In the genomic region with DNA sequence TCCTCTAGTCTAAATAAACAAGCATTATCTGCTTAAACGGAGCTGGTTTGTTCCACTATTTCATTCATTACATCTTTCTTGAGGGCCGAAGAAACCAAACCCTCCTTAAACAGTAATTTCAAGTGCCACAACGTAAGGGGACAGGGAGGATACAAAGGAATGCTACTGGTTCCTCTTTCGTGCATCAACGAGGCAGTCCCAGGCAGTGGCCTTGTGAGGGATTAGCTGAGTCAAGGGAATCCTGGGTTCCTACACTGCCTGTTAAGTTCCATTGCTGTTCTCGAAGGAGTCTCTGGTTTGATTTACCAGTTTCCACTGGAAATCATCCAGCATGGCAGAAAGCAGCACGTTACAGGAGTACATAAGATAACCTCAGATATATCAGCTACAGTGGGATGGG, we compare ENCODE assay signal across 22 cellular contexts. TPM values are rescaled to one million over a fixed set of nuclear protein-coding genes. Genes with fewer than 3 reads are reported as not detected.
DNase-seq lines count a peak whose midpoint lies in the region; ATAC-seq, FAIRE-seq and TF ChIP-seq lines count a peak whose summit lies in the region.
"Had no signal": no experiment of that assay in that cellular context is flagged by ENCODE, and none has a peak within 500 bp of the region (broad histone marks: within the 10 kb centered on the region; RNA-seq: fewer than 3 reads in every experiment).

No MANE protein-coding gene starts in this region.

- TF ChIP-seq EP300 in HepG2 (IDR thresholded peaks at IDR 0.05; ENCODE audit: low read depth in 2 of 2, low read length in 2 of 2) (no peak), HepG2 (CRISPR knock-in tag; IDR thresholded peaks at IDR 0.05; ENCODE audit: borderline replicate concordance) (no peak)

- H3K4me1 ChIP-seq in HAP-1, result peaks cover 28% of the 10 kb centered on the region
- H3K4me1 ChIP-seq in OCI-LY7 (ENCODE audit: insufficient read depth, low read length, poor library complexity, severe bottlenecking), result peaks cover 22% of the 10 kb centered on the region
- H3K4me1 ChIP-seq in neuronal stem cell (ENCODE audit: control insufficient read depth in 2 of 2, insufficient read depth in 1 of 2, low read depth in 1 of 2, low read length in 2 of 2), result peaks cover 2 to 3% of the 10 kb centered on the region in 2 donors
- H3K4me1 ChIP-seq in HepG2 (ENCODE audit: insufficient read depth, low read length), result peaks cover 11% of the 10 kb centered on the region
- H3K4me1 ChIP-seq: BE2C, Peyer's patch had no signal

- no peaks in the 10 kb centered on the region for H3K79me1 ChIP-seq in neuronal stem cell (ENCODE audit: low read depth, low read length)

- H4K20me1 ChIP-seq in OCI-LY7 (ENCODE audit: insufficient read depth, low read length) (no peaks in the 10 kb centered on the region), HepG2 (ENCODE audit: insufficient read depth, low read length) (no peaks in the 10 kb centered on the region)

- H3K27ac ChIP-seq in OCI-LY7 (ENCODE audit: low read depth, low read length, poor library complexity, severe bottlenecking) (no peak overlapping the region), coronary artery (peak overlapping the region; percentile 24 to 64), neuronal stem cell (replicated peaks; ENCODE audit: low read length) (no peak overlapping the region), HepG2 (ENCODE audit: extremely low read length, insufficient read depth, low read length) (no peak overlapping the region)
- H3K27ac ChIP-seq: Peyer's patch, SJCRH30 had no signal

- TF ChIP-seq RAD21 in HepG2 (CRISPR knock-in tag; IDR thresholded peaks at IDR 0.05), result no peak

- no peak overlapping the region for H3K18ac ChIP-seq in neuronal stem cell (ENCODE audit: low read length)

- no peak for FAIRE-seq in HepG2 (lab: Jason Lieb, UNC)
- FAIRE-seq: GM19239 had no signal

- peak; percentile 48 to 52 for DNase-seq in HAP-1 (ENCODE audit: low spot score in 2 of 2)
- DNase-seq in OCI-LY7 (ENCODE audit: low spot score), result no peak
- DNase-seq in coronary artery (ENCODE audit: low spot score), result no peak
- DNase-seq in neuronal stem cell (ENCODE audit: low spot score), result no peak
- DNase-seq in NCI-H510A treated with DMSO at 0.1 percent for 48 hours (lab: John Stamatoyannopoulos, UW), result no peak
- DNase-seq in HepG2 (ENCODE audit: low spot score), result no peak
- DNase-seq: BE2C; CD4-positive, CD25-positive, alpha-beta regulatory T cell; EL; GF-D8; H7; NCI-H1694; NCI-H2081 treated with DMSO at 0.1 percent for 48 hours; NCI-H748 treated with DMSO at 0.1 percent for 48 hours; NK-92 treated with Interleukin-12 subunit alpha and Interleukin-12 subunit beta, amount 100 ng/mL, for 24 hours; Peyer's patch; SJCRH30 had no signal

- H3K9me3 ChIP-seq in HAP-1 (no peaks in the 10 kb centered on the region), OCI-LY7 (ENCODE audit: low read length) (no peaks in the 10 kb centered on the region), neuronal stem cell (replicated peaks in 1 of 2; ENCODE audit: control insufficient read depth in 2 of 2, insufficient read depth in 1 of 2, low read depth in 1 of 2, low read length in 2 of 2) (no peaks in the 10 kb centered on the region), HepG2 (ENCODE audit: low read length) (no peaks in the 10 kb centered on the region)
- H3K9me3 ChIP-seq: BE2C, Peyer's patch, SJCRH30 had no signal

- H3K27me3 ChIP-seq in HAP-1 (ENCODE audit: low read depth), result 0 out of 2 replicates have a peak, but pooled peaks cover under 1% of the 10 kb centered on the region
- peaks cover 0 to 30% (median 0%) of the 10 kb centered on the region in 3 experiments for H3K27me3 ChIP-seq in neuronal stem cell (ENCODE audit: control insufficient read depth in 3 of 3, insufficient read depth in 3 of 3, low read depth in 1 of 3, low read length in 3 of 3)
- no peaks in the 10 kb centered on the region for H3K27me3 ChIP-seq in HepG2 (ENCODE audit: control insufficient read depth in 1 of 2, insufficient read depth in 2 of 2, low read length in 2 of 2)
- H3K27me3 ChIP-seq: Peyer's patch, SJCRH30 had no signal

- H3K36me3 ChIP-seq in HAP-1 (replicated peaks), result no peaks in the 10 kb centered on the region
- H3K36me3 ChIP-seq in OCI-LY7 (ENCODE audit: insufficient read depth, low read length), result no peaks in the 10 kb centered on the region
- H3K36me3 ChIP-seq in neuronal stem cell (replicated peaks in 1 of 2; ENCODE audit: control insufficient read depth in 2 of 2, insufficient read depth in 2 of 2, low read length in 2 of 2), result no peaks in the 10 kb centered on the region
- no peaks in the 10 kb centered on the region for H3K36me3 ChIP-seq in HepG2 (replicated peaks in 1 of 2; ENCODE audit: control insufficient read depth in 1 of 2, insufficient read depth in 2 of 2, low read length in 2 of 2)
- H3K36me3 ChIP-seq: BE2C, Peyer's patch, SJCRH30 had no signal

- intact Hi-C loops in OCI-LY7 (cut with micrococcal nuclease; ENCODE audit: unreplicated experiment), result loop anchor here (2.0 kb wide), 1 partner anchor 95 kb away; no protein-coding TSS in a partner anchor
- intact Hi-C loops in HepG2 (cut with micrococcal nuclease; ENCODE audit: unreplicated experiment), result no loop called here

- H4K91ac ChIP-seq in neuronal stem cell (ENCODE audit: low read depth, low read length, poor library complexity), result no peak overlapping the region

- no peak overlapping the region for H3K4me2 ChIP-seq in OCI-LY7 (ENCODE audit: low read length)
- no peak overlapping the region for H3K4me2 ChIP-seq in neuronal stem cell (ENCODE audit: insufficient read depth, low read length, poor library complexity, severe bottlenecking)
- H3K4me2 ChIP-seq in HepG2 (ENCODE audit: low read depth, low read length), result no peak overlapping the region

- H3K23ac ChIP-seq in neuronal stem cell (ENCODE audit: low read depth, low read length, poor library complexity), result no peak overlapping the region

- H3K4ac ChIP-seq in neuronal stem cell (ENCODE audit: low read length), result no peak overlapping the region

- H4K8ac ChIP-seq in neuronal stem cell (ENCODE audit: low read depth, low read length), result no peak overlapping the region

- H3K9me2 ChIP-seq in OCI-LY7 (ENCODE audit: insufficient read depth, low read length), result no peaks in the 10 kb centered on the region

- POLR2A ChIA-PET in OCI-LY7 (lab: Charles Lee) (interaction anchor here (0.6 kb wide), 1 partner anchor 85 kb away, joined by 3 read pairs; no protein-coding TSS in a partner anchor), HepG2 (lab: Yijun Ruan, JAX) (interaction anchor here (1.3 kb wide), 1 partner anchor 62 kb away, joined by 3 read pairs; no protein-coding TSS in a partner anchor)

- no peak overlapping the region for H2AK5ac ChIP-seq in neuronal stem cell (ENCODE audit: low read depth, low read length)

- ATAC-seq in HG03439 (IDR thresholded peaks at IDR 0.05; ENCODE audit: unreplicated experiment), result no peak
- no peak for ATAC-seq in HepG2
- ATAC-seq in HG02678 (IDR thresholded peaks at IDR 0.05; ENCODE audit: unreplicated experiment), result no peak

- peak overlapping the region; percentile 6; the same call in 1 of the 2 replicates for H2AFZ ChIP-seq in OCI-LY7 (ENCODE audit: low read length)
- peak overlapping the region; percentile 31 for H2AFZ ChIP-seq in neuronal stem cell (ENCODE audit: low read length)
- H2AFZ ChIP-seq in HepG2 (ENCODE audit: low read length), result no peak overlapping the region

- WGBS in neuronal stem cell (ENCODE audit: extremely low coverage in 2 of 2, insufficient read length in 2 of 2, insufficient replicate concordance in 1 of 2), 2 donors, result no CpG with 5 or more reads among the region's 7 CpGs
- 27% methylated on average over 7 of the region's 7 CpGs for WGBS in HepG2 (ENCODE audit: low lambda C conversion rate)

- no peaks in the 10 kb centered on the region for H3K79me2 ChIP-seq in OCI-LY7 (ENCODE audit: insufficient read depth, low read depth, low read length)
- no peaks in the 10 kb centered on the region for H3K79me2 ChIP-seq in HepG2 (ENCODE audit: insufficient read depth, low read length)

- no peak overlapping the region for H2BK5ac ChIP-seq in neuronal stem cell (ENCODE audit: low read length)

- H3K4me3 ChIP-seq in HAP-1 (no peak overlapping the region), OCI-LY7 (ENCODE audit: low read depth, low read length, poor library complexity, severe bottlenecking) (no peak overlapping the region), coronary artery (no peak overlapping the region), neuronal stem cell (ENCODE audit: low read length in 2 of 2) (no peak overlapping the region), HepG2 (replicated peaks in 1 of 3; ENCODE audit: insufficient read depth in 1 of 3, low read depth in 2 of 3, low read length in 3 of 3) (no peak overlapping the region)
- H3K4me3 ChIP-seq: Peyer's patch, SJCRH30 had no signal

- no peak overlapping the region for H2BK15ac ChIP-seq in neuronal stem cell (ENCODE audit: low read length)

- TF ChIP-seq CTCF in OCI-LY7 (conservative IDR thresholded peaks at IDR 0.05; ENCODE audit: low read length), result no peak
- no peak for TF ChIP-seq CTCF in coronary artery (IDR thresholded peaks at IDR 0.05)
- no peak for TF ChIP-seq CTCF in HepG2 (CRISPR knock-in tag; IDR thresholded peaks at IDR 0.05)

- CTCF ChIA-PET in OCI-LY7 (lab: Charles Lee; ENCODE audit: unreplicated experiment), result no interaction called here
- CTCF ChIA-PET in HepG2 (lab: Yijun Ruan, JAX; ENCODE audit: low intra/inter-chr PET ratio, low total read pairs), result interaction anchor here (2.1 to 2.8 kb wide), 2 partner anchors 39 to 89 kb away, joined by 7 to 8 read pairs; no protein-coding TSS in a partner anchor

- H3K9ac ChIP-seq in neuronal stem cell (ENCODE audit: low read depth, low read length, poor library complexity) (no peak overlapping the region), HepG2 (ENCODE audit: insufficient read depth, low read depth, low read length) (no peak overlapping the region)

- H2BK12ac ChIP-seq in neuronal stem cell (ENCODE audit: low read length), result no peak overlapping the region

- in situ Hi-C loops in HAP-1 (cut with MboI; ENCODE audit: low sequenced_read_pairs) (no loop called here), HepG2 (cut with HindIII; ENCODE audit: extremely low pct_ligation_motif_present, low pct_unique_long_range_greater_than_20kb) (no loop called here)

- TF ChIP-seq POLR2A in HepG2 (IDR thresholded peaks at IDR 0.05; ENCODE audit: insufficient read depth in 1 of 2, low read depth in 2 of 2, low read length in 2 of 2), result no peak

- no peak overlapping the region for H2BK120ac ChIP-seq in neuronal stem cell (ENCODE audit: low read depth, low read length)

- BruUV-seq in OCI-LY7 (replicated peaks; lab: Mats Ljungman, UMichigan) (no TSS peak), HepG2 (replicated peaks; lab: Mats Ljungman, UMichigan) (no TSS peak)

- H3K14ac ChIP-seq in neuronal stem cell (ENCODE audit: low read length), result no peak overlapping the region

RNA-seq across cellular contexts. Expression of a gene that starts 2.4 kb away (rescaled TPM):
- not detected in 2 replicates for total RNA-seq in OCI-LY7 (2014; rRNA removed; shearing (Covaris generic))
- total RNA-seq in OCI-LY7 (2022), result not detected in 2 replicates
- not detected for polyA plus RNA-seq in neuronal stem cell (2013, experiment 1 of 2)
- not detected for polyA plus RNA-seq in neuronal stem cell (2013, experiment 2 of 2)
- total RNA-seq in HepG2 (2016; rRNA removed; fragmentation: Illumina TruSeq; extraction: Trizol), result 0.09 TPM in 1 of 2 replicates, not detected in the other
- not detected in 2 replicates for total RNA-seq in HepG2 (2016; cell fraction: cytosol; rRNA removed; fragmentation: Illumina TruSeq; extraction: Trizol; ENCODE audit: low read depth)
- not detected in 2 replicates for total RNA-seq in HepG2 (2016; cell fraction: insoluble cytoplasmic fraction; rRNA removed; fragmentation: Illumina TruSeq; extraction: Trizol)
- total RNA-seq in HepG2 (2016; cell fraction: membrane; rRNA removed; fragmentation: Illumina TruSeq; extraction: Trizol), result not detected in 2 replicates
- total RNA-seq in HepG2 (2016; cell fraction: nucleus; rRNA removed; fragmentation: Illumina TruSeq; extraction: Trizol), result 0.84 TPM in 1 of 2 replicates, not detected in the other
- not detected in 2 replicates for polyA plus RNA-seq in HepG2 (2011; rRNA removed)
- 0.01 TPM in 1 of 2 replicates, not detected in the other for polyA plus RNA-seq in HepG2 (2011; cell fraction: cytosol; rRNA removed)
- not detected in 2 replicates for polyA plus RNA-seq in HepG2 (2011; cell fraction: nucleus; rRNA removed)
- polyA plus RNA-seq in HepG2 (2012), result 0.15 and 0.25 TPM in 2 replicates
- not detected in 2 replicates for polyA plus RNA-seq in HepG2 (2016; cell fraction: cytosol; fragmentation: Illumina TruSeq; extraction: Trizol; ENCODE audit: low read depth)
- not detected in 2 replicates for polyA plus RNA-seq in HepG2 (2016; cell fraction: insoluble cytoplasmic fraction; fragmentation: Illumina TruSeq; extraction: Trizol; ENCODE audit: low read depth)
- polyA plus RNA-seq in HepG2 (2016; cell fraction: membrane; fragmentation: Illumina TruSeq; extraction: Trizol; ENCODE audit: low read depth), result not detected in 2 replicates
- polyA plus RNA-seq in HepG2 (2016; cell fraction: nucleus; fragmentation: Illumina TruSeq; extraction: Trizol; ENCODE audit: insufficient read depth, low read depth), result not detected in 2 replicates
- 1.2 TPM in 1 of 2 replicates, not detected in the other for polyA minus RNA-seq in HepG2 (2011; rRNA and poly(A)+ RNA removed; ENCODE audit: low replicate concordance)
- polyA minus RNA-seq in HepG2 (2011; cell fraction: cytosol; rRNA and poly(A)+ RNA removed), result not detected in 2 replicates
- polyA minus RNA-seq in HepG2 (2011; cell fraction: nucleus; rRNA and poly(A)+ RNA removed), result not detected in 2 replicates
- total RNA-seq: A673; CD4-positive, CD25-positive, alpha-beta regulatory T cell; H7 had no signal
- polyA plus RNA-seq: CD4-positive, CD25-positive, alpha-beta regulatory T cell; IgD-negative memory B cell had no signal

Comparison
In these comparisons a context has a peak if more than half of its experiments do, and no peak if none do; other contexts are left out.
1. DNase-seq: peak in HAP-1 (2 of 2); none in OCI-LY7 (single experiment), coronary artery (single experiment), neuronal stem cell (single experiment), NCI-H510A treated with DMSO at 0.1 percent for 48 hours (single experiment) and HepG2 (single experiment).
2. H3K27ac ChIP-seq: peak in coronary artery (2 of 2); none in OCI-LY7 (single experiment), neuronal stem cell (single experiment) and HepG2 (single experiment).